2 cellular contexts compared by ENCODE assay signal in the genomic region with DNA sequence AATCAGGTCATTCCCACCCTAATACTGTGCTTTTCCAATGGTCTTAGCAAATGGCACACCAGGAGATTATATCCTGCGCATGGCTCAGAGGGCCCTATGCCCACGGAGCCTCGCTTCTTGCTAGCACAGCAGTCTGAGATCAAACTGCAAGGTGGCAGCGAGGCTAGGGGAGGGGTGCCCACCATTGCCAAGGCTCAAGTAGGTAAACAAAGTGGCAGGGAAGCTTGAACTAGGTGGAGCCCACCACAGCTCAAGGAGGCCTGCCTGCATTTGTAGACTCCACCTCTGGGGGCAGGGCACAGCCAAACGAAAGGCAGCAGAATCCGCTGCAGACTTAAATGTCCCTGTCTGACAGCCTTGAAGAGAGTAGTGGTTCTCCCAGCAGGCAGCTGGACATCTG. TPM values are rescaled to one million over a fixed set of nuclear protein-coding genes. Genes with fewer than 3 reads are reported as not detected.
"Had no signal": no experiment of that assay in that cellular context is flagged by ENCODE, and none has a peak within 500 bp of the region (broad histone marks: within the 10 kb centered on the region; RNA-seq: fewer than 3 reads in every experiment).

No MANE protein-coding gene starts in this region.

RNA-seq across cellular contexts. Expression of a gene that starts 23.5 kb away (rescaled TPM):
- total RNA-seq: G401, GM12878 had no signal
- polyA plus RNA-seq: GM12878 had no signal
